In genomic region chr12:5244513-5244972, GRCh38 we compare ENCODE assay signal across 1 cellular context.
A peak's percentile ranks its signal among the peaks of the same experiment; 100 is the strongest.
TF ChIP-seq lines count a peak whose summit lies in the region.

No MANE protein-coding gene starts in this region.

TF ChIP-seq in K562, 482 proteins besides CTCF, POLR2A, EP300 and RAD21 (continued from another document):
- TF ChIP-seq FOXK2 (conservative IDR thresholded peaks at IDR 0.05 in 1 of 2, IDR thresholded peaks at IDR 0.05 in 1 of 2; ENCODE audit: low read depth in 2 of 2) (peak in 1 of 2 experiments; percentile 46; a peak in 2 of 4 replicates), TRIM25 (IDR thresholded peaks at IDR 0.05; ENCODE audit: borderline replicate concordance) (no peak), CBFB (CRISPR knock-in tag; IDR thresholded peaks at IDR 0.05) (no peak), TAL1 (IDR thresholded peaks at IDR 0.05) (peak; percentile 40; the same call in 1 of the 2 replicates), SREBF2 (CRISPR knock-in tag; IDR thresholded peaks at IDR 0.05) (no peak), RFX1 (IDR thresholded peaks at IDR 0.05) (no peak), ARID2 (IDR thresholded peaks at IDR 0.05) (no peak), NKRF (IDR thresholded peaks at IDR 0.05; ENCODE audit: borderline replicate concordance) (no peak), CBFA2T2 (conservative IDR thresholded peaks at IDR 0.05) (peak; percentile 35), PATZ1 (CRISPR knock-in tag; IDR thresholded peaks at IDR 0.05; ENCODE audit: borderline replicate concordance) (no peak), ZNF436 (CRISPR knock-in tag; IDR thresholded peaks at IDR 0.05) (no peak), NR2C1 (IDR thresholded peaks at IDR 0.05) (no peak), NR2C1 (tag; IDR thresholded peaks at IDR 0.05) (no peak), ARID1B (IDR thresholded peaks at IDR 0.05) (peak; percentile 63), CBX3 (IDR thresholded peaks at IDR 0.05; ENCODE audit: borderline replicate concordance in 1 of 2, low read length in 2 of 2) (no peak), BCL6 (CRISPR knock-in tag; IDR thresholded peaks at IDR 0.05) (no peak), TCF3 (CRISPR knock-in tag; IDR thresholded peaks at IDR 0.05) (peak; percentile 35; the same call in 1 of the 2 replicates), ZNF408 (CRISPR knock-in tag; IDR thresholded peaks at IDR 0.05; ENCODE audit: low read depth) (no peak), TARDBP (IDR thresholded peaks at IDR 0.05) (no peak), NCOR1 (IDR thresholded peaks at IDR 0.05) (peak; percentile 42; the same call in 1 of the 2 replicates), NCOA4 (IDR thresholded peaks at IDR 0.05; ENCODE audit: partially characterized antibody) (no peak), SRSF1 (IDR thresholded peaks at IDR 0.05; ENCODE audit: low read depth, low read length) (no peak), GABPB2 (CRISPR knock-in tag; conservative IDR thresholded peaks at IDR 0.05) (no peak), PCBP1 (IDR thresholded peaks at IDR 0.05; ENCODE audit: low read depth, low read length, poor library complexity, severe bottlenecking) (no peak), CREB5 (CRISPR knock-in tag; IDR thresholded peaks at IDR 0.05) (no peak), CBFA2T3 (IDR thresholded peaks at IDR 0.05) (peak; percentile 61), ZNF140 (CRISPR knock-in tag; IDR thresholded peaks at IDR 0.05) (no peak), TCFL5 (CRISPR knock-in tag; conservative IDR thresholded peaks at IDR 0.05) (no peak), FOXP4 (CRISPR knock-in tag; IDR thresholded peaks at IDR 0.05; ENCODE audit: borderline replicate concordance) (no peak), ESRRB (CRISPR knock-in tag; IDR thresholded peaks at IDR 0.05; ENCODE audit: borderline replicate concordance) (no peak), HNRNPK (IDR thresholded peaks at IDR 0.05; ENCODE audit: low read depth, low read length, poor library complexity, severe bottlenecking) (no peak), NRF1 (conservative IDR thresholded peaks at IDR 0.05 in 1 of 2, IDR thresholded peaks at IDR 0.05 in 1 of 2) (no peak), ZMIZ1 (IDR thresholded peaks at IDR 0.05; ENCODE audit: low read depth in 2 of 2, low read length in 2 of 2) (no peak), CTBP1 (IDR thresholded peaks at IDR 0.05; ENCODE audit: borderline replicate concordance) (no peak)
